17 cellular contexts compared by ENCODE assay signal in the genomic region with DNA sequence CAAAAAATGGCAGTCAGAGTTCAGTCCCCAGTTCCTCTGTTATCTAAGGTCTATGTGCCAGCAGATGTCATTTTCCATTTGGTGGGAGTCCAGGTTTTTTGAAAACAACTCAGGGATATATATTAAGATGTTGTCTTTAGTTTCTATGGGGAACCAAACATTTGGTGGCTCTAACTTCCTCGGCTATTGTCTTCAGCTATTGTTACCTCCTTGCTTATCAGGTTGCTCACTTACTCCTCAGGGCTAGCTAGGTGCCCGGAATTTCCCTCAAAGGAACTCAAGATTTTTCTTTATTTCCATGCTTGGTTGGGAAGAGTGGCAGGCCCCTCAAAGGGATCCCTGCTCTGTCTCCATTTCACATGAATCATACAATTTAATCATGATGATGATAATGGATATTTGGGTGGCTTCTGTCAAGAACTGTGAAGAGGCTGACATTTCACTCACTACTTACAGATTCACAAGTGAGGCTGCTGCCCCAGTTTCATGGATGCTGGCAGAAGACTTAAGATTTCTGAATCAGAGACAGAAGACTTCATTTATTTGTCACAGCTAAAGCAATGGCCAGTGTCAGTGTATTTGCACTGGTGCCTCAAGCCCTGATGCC.
"Had no signal": no experiment of that assay in that cellular context is flagged by ENCODE, and none has a peak within 500 bp of the region (broad histone marks: within the 10 kb centered on the region; RNA-seq: fewer than 3 reads in every experiment).

No MANE protein-coding gene starts in this region.

- H3K4me1 ChIP-seq: gastrocnemius medialis, upper lobe of left lung had no signal

- FAIRE-seq: colon had no signal

- H3K27me3 Mint-ChIP-seq: naive B cell had no signal

- H3K27ac ChIP-seq: ascending aorta, cardiac muscle cell, gastrocnemius medialis, prostate gland, upper lobe of left lung had no signal

- H3K27me3 ChIP-seq: ascending aorta, cardiac muscle cell, gastrocnemius medialis, upper lobe of left lung had no signal

- DNase-seq: activated CD4-positive, alpha-beta T cell treated with anti-CD3 and anti-CD28 coated beads for 4 hours; activated CD8-positive, alpha-beta T cell treated with anti-CD3 and anti-CD28 coated beads, Interleukin-2, amount 10 ng/mL, durations not matched to agents 7 days and 5 days; activated naive CD4-positive, alpha-beta T cell; effector CD4-positive, alpha-beta T cell; gastrocnemius medialis; left ventricle myocardium superior; midbrain; naive B cell; nucleus accumbens; stimulated activated naive CD4-positive, alpha-beta T cell; upper lobe of left lung had no signal

- H3K27ac Mint-ChIP-seq: activated CD8-positive, alpha-beta T cell treated with anti-CD3 and anti-CD28 coated beads, Interleukin-2, amount 10 ng/mL, durations not matched to agents 7 days and 5 days; activated T-helper 1 cell treated with anti-CD3 and anti-CD28 coated beads, Interleukin-12 subunit alpha, Interleukin-12 subunit beta, Interleukin-2, Interleukin-4 antibody, amounts not matched to agents 30 ng/mL and 10 ng/mL and 1 ng/mL, durations not matched to agents 14 hours and 24 hours and 36 hours; T-helper 1 cell treated with Interleukin-12 subunit alpha and Interleukin-12 subunit beta and Interleukin-4 antibody, amounts not matched to agents 30 μg/mL and 1 μg/mL, for 36 hours had no signal

- H3K9me3 Mint-ChIP-seq: activated T-helper 1 cell treated with anti-CD3 and anti-CD28 coated beads, Interleukin-12 subunit alpha, Interleukin-12 subunit beta, Interleukin-2, Interleukin-4 antibody, amounts not matched to agents 30 ng/mL and 10 ng/mL and 1 ng/mL, durations not matched to agents 14 hours and 24 hours and 36 hours; T-helper 1 cell treated with Interleukin-12 subunit alpha and Interleukin-12 subunit beta and Interleukin-4 antibody, amounts not matched to agents 30 μg/mL and 1 μg/mL, for 36 hours had no signal

- H3K36me3 ChIP-seq: ascending aorta, cardiac muscle cell, gastrocnemius medialis, prostate gland, upper lobe of left lung had no signal

- H3K9me3 ChIP-seq: ascending aorta, gastrocnemius medialis, prostate gland, upper lobe of left lung had no signal

- H3K4me3 Mint-ChIP-seq: activated CD8-positive, alpha-beta T cell treated with anti-CD3 and anti-CD28 coated beads, Interleukin-2, amount 10 ng/mL, durations not matched to agents 7 days and 5 days; activated T-helper 1 cell treated with anti-CD3 and anti-CD28 coated beads, Interleukin-12 subunit alpha, Interleukin-12 subunit beta, Interleukin-2, Interleukin-4 antibody, amounts not matched to agents 30 ng/mL and 10 ng/mL and 1 ng/mL, durations not matched to agents 14 hours and 24 hours and 36 hours; naive B cell; T-helper 1 cell treated with Interleukin-12 subunit alpha and Interleukin-12 subunit beta and Interleukin-4 antibody, amounts not matched to agents 30 μg/mL and 1 μg/mL, for 36 hours had no signal

- H3K4me3 ChIP-seq: ascending aorta, cardiac muscle cell, gastrocnemius medialis, prostate gland, upper lobe of left lung had no signal
